ENCODE assay signal across 24 cellular contexts in genomic region chr6:42967228-42967627, GRCh38. TPM values are rescaled to one million over a fixed set of nuclear protein-coding genes. Genes with fewer than 3 reads are reported as not detected.
DNase-seq lines count a peak whose midpoint lies in the region; ATAC-seq, FAIRE-seq and TF ChIP-seq lines count a peak whose summit lies in the region.
"Had no signal": no experiment of that assay in that cellular context is flagged by ENCODE, and none has a peak within 500 bp of the region (broad histone marks: within the 10 kb centered on the region; RNA-seq: fewer than 3 reads in every experiment).

No MANE protein-coding gene starts in this region.

- H4K20me1 ChIP-seq in K562 (replicated peaks; ENCODE audit: control insufficient read depth, insufficient read depth, low read length), result no peaks in the 10 kb centered on the region
- H4K20me1 ChIP-seq in SK-N-SH (ENCODE audit: insufficient read depth), result no peaks in the 10 kb centered on the region

- H3K9me1 ChIP-seq in K562 (ENCODE audit: control insufficient read depth, insufficient read depth, low read length), result no peaks in the 10 kb centered on the region

- POLR2A ChIA-PET in K562 (lab: Yijun Ruan, JAX) (interaction anchor here (0.6 kb wide), 1 partner anchor 9 kb away, joined by 3 read pairs; no protein-coding TSS in a partner anchor), SK-N-SH (lab: Yijun Ruan, JAX) (no interaction called here), HEK293T (lab: Yijun Ruan, JAX) (interaction anchor here (4.6 kb wide), 1 partner anchor 12 kb away, joined by 21 read pairs; the partner anchor contains the start of gene PEX6)

- no peak for DNase-seq in HTR-8/SVneo (ENCODE audit: insufficient read length, low spot score)
- no peak for DNase-seq in K562 (ENCODE audit: extremely low read depth in 1 of 4, low spot score in 3 of 4)
- no peak for DNase-seq in left lobe of liver (ENCODE audit: low spot score)
- DNase-seq in progenitor cell of endocrine pancreas (ENCODE audit: low spot score, unreplicated experiment), result no peak
- DNase-seq in SK-N-SH, result no peak
- no peak for DNase-seq in GF-D8 (lab: John Stamatoyannopoulos, UW)
- DNase-seq in HEK293T (ENCODE audit: extremely low spot score), result no peak
- DNase-seq: 8988T; ACHN; BE2C; Caco-2; Calu3; CD4-positive, alpha-beta T cell; CD8-positive, alpha-beta T cell; DMS79 treated with DMSO at 0.1 percent for 48 hours had no signal

- ATAC-seq in K562 (no peak), left lobe of liver (peak; percentile 3), HG03135 (IDR thresholded peaks at IDR 0.05; ENCODE audit: unreplicated experiment) (no peak)
- ATAC-seq: CD8-positive, alpha-beta T cell; GM12878 had no signal

- peak overlapping the region; percentile 74 for H3K27ac Mint-ChIP-seq in progenitor cell of endocrine pancreas
- H3K27ac Mint-ChIP-seq: CD4-positive, alpha-beta T cell; CD8-positive, alpha-beta T cell had no signal

- H3K9me3 ChIP-seq in K562 (replicated peaks; ENCODE audit: control insufficient read depth, insufficient read depth, low read depth, low read length) (no peaks in the 10 kb centered on the region), SK-N-SH (no peaks in the 10 kb centered on the region)
- H3K9me3 ChIP-seq: BE2C; BLaER1 treated with 17β-estradiol and CSF1 and Interleukin-3, amounts not matched to agents 10 nM and 100 nM; Caco-2 had no signal

- TF ChIP-seq POLR2A in K562 (conservative IDR thresholded peaks at IDR 0.05), result no peak

- H3K27ac ChIP-seq in K562 (ENCODE audit: extremely low read depth, low read depth, low read length) (no peak overlapping the region), SK-N-SH (ENCODE audit: low read depth in 2 of 2, low read length in 1 of 2) (no peak overlapping the region)
- H3K27ac ChIP-seq: BLaER1 treated with 17β-estradiol and CSF1 and Interleukin-3, amounts not matched to agents 10 nM and 100 nM; C4-2B had no signal

- H3K4me2 ChIP-seq in K562 (ENCODE audit: insufficient read depth, low read length) (no peak overlapping the region), SK-N-SH (no peak overlapping the region)

- no peaks in the 10 kb centered on the region for H3K9me3 Mint-ChIP-seq in progenitor cell of endocrine pancreas (ENCODE audit: low read depth)
- H3K9me3 Mint-ChIP-seq: CD4-positive, alpha-beta T cell; CD8-positive, alpha-beta T cell had no signal

- H3K36me3 Mint-ChIP-seq in progenitor cell of endocrine pancreas (ENCODE audit: insufficient read depth), result peaks cover 6% of the 10 kb centered on the region

- H3K4me3 ChIP-seq in K562 (no peak overlapping the region), SK-N-SH (ENCODE audit: low read depth in 2 of 2, low read length in 1 of 2) (no peak overlapping the region)
- H3K4me3 ChIP-seq: BLaER1 treated with 17β-estradiol and CSF1 and Interleukin-3, amounts not matched to agents 10 nM and 100 nM; GM12878 had no signal

- no TSS peak for BruUV-seq in K562 (replicated peaks; lab: Mats Ljungman, UMichigan)

- H3K9ac ChIP-seq in K562 (ENCODE audit: insufficient read depth in 1 of 2, low read depth in 2 of 2, low read length in 2 of 2) (peak overlapping the region in 1 of 2 experiments; percentile 17; a peak in 1 of 4 replicates), SK-N-SH (no peak overlapping the region)

- TF ChIP-seq RAD21 in K562 (CRISPR knock-in tag; conservative IDR thresholded peaks at IDR 0.05 in 1 of 2, IDR thresholded peaks at IDR 0.05 in 1 of 2) (no peak), SK-N-SH (IDR thresholded peaks at IDR 0.05; ENCODE audit: low read length) (no peak)

- H3K79me2 ChIP-seq in K562 (ENCODE audit: control insufficient read depth, insufficient read depth, low read length) (no peaks in the 10 kb centered on the region), SK-N-SH (ENCODE audit: insufficient read depth) (no peaks in the 10 kb centered on the region)

- FAIRE-seq in HTR-8/SVneo (lab: Jason Lieb, UNC) (peak; percentile 58), K562 (lab: Jason Lieb, UNC) (no peak)
- FAIRE-seq: A204.1, D721Med, G401.6, GM12878, GM12892, GM18507 had no signal

- no peak overlapping the region for H2AFZ ChIP-seq in K562 (ENCODE audit: low read depth, low read length)
- H2AFZ ChIP-seq in SK-N-SH (ENCODE audit: low read depth), result no peak overlapping the region

- intact Hi-C loops in K562 (cut with micrococcal nuclease), result no loop called here

- no peak for TF ChIP-seq CTCF in K562 (IDR thresholded peaks at IDR 0.05 in 2 of 3, conservative IDR thresholded peaks at IDR 0.05 in 1 of 3; ENCODE audit: insufficient read depth in 2 of 3, low read depth in 1 of 3, low read length in 3 of 3)
- TF ChIP-seq CTCF in progenitor cell of endocrine pancreas (IDR thresholded peaks at IDR 0.05; ENCODE audit: unreplicated experiment), result no peak
- no peak for TF ChIP-seq CTCF in SK-N-SH (IDR thresholded peaks at IDR 0.05)

- CTCF ChIA-PET in K562 (lab: Yijun Ruan, JAX; ENCODE audit: low intra/inter-chr PET ratio), result no interaction called here
- CTCF ChIA-PET in SK-N-SH (lab: Yijun Ruan, JAX), result interaction anchor here (1.3 kb wide), 1 partner anchor 12 kb away, joined by 4 read pairs; the partner anchor contains the start of gene PEX6
- CTCF ChIA-PET in HEK293T (lab: Yijun Ruan, JAX), result interaction anchor here (0.6 kb wide), 1 partner anchor 1738 kb away, joined by 3 read pairs; no protein-coding TSS in a partner anchor

- no peaks in the 10 kb centered on the region for H3K9me2 ChIP-seq in SK-N-SH

- peaks cover 12 to 22% of the 10 kb centered on the region in 2 experiments for H3K4me1 ChIP-seq in K562 (replicated peaks in 1 of 2; ENCODE audit: control insufficient read depth in 2 of 2, insufficient read depth in 2 of 2, low read length in 2 of 2)
- peaks cover 0 to 9% of the 10 kb centered on the region in 2 experiments; a peak in 3 of 4 replicates for H3K4me1 ChIP-seq in SK-N-SH (ENCODE audit: control insufficient read depth in 1 of 2, insufficient read depth in 2 of 2, low read depth in 1 of 2, low read length in 1 of 2)
- H3K4me1 ChIP-seq: BE2C had no signal

- H3K36me3 ChIP-seq in K562 (ENCODE audit: control insufficient read depth, insufficient read depth, low read length) (peaks cover 55% of the 10 kb centered on the region; the same call in 2 of the 3 replicates), SK-N-SH (replicated peaks in 1 of 2; ENCODE audit: control insufficient read depth in 1 of 2, insufficient read depth in 2 of 2, low read length in 1 of 2) (peaks cover 0 to 41% of the 10 kb centered on the region in 2 experiments)

- peaks cover 6% of the 10 kb centered on the region for H3F3A ChIP-seq in SK-N-SH (replicated peaks; ENCODE audit: insufficient read depth)

- TF ChIP-seq EP300 in K562 (IDR thresholded peaks at IDR 0.05; ENCODE audit: low read length), result no peak
- no peak for TF ChIP-seq EP300 in SK-N-SH (IDR thresholded peaks at IDR 0.05; ENCODE audit: borderline replicate concordance in 1 of 2, low read depth in 1 of 2, low read length in 1 of 2)

- H3K4me1 Mint-ChIP-seq in progenitor cell of endocrine pancreas (ENCODE audit: low read depth), result no peaks in the 10 kb centered on the region

- in situ Hi-C loops in K562 (cut with MboI), result no loop called here

- H3K27me3 Mint-ChIP-seq in progenitor cell of endocrine pancreas, result peaks cover 3% of the 10 kb centered on the region
- H3K27me3 Mint-ChIP-seq: CD4-positive, alpha-beta T cell had no signal

- 85% methylated on average over 11 of the region's 11 CpGs for WGBS in K562 (ENCODE audit: insufficient coverage, low coverage, missing lambda C conversion rate)
- WGBS in SK-N-SH (ENCODE audit: low lambda C conversion rate), result 98% methylated on average over 11 of the region's 11 CpGs

- H3K4me3 Mint-ChIP-seq in progenitor cell of endocrine pancreas (ENCODE audit: low read depth), result no peak overlapping the region
- H3K4me3 Mint-ChIP-seq: CD4-positive, alpha-beta T cell; CD8-positive, alpha-beta T cell had no signal

- H3K27me3 ChIP-seq in K562 (ENCODE audit: control insufficient read depth in 2 of 2, insufficient read depth in 2 of 2, low read length in 2 of 2), result no peaks in the 10 kb centered on the region
- no peaks in the 10 kb centered on the region for H3K27me3 ChIP-seq in SK-N-SH (ENCODE audit: insufficient read depth)
- H3K27me3 ChIP-seq: BE2C had no signal

RNA-seq across cellular contexts. Expression of gene GNMT, which starts 6.7 kb away (rescaled TPM):
- 0.39 and 0.69 TPM in 2 replicates for total RNA-seq in K562 (2011; cell fraction: chromatin; rRNA removed; ENCODE audit: low replicate concordance)
- total RNA-seq in K562 (2011; cell fraction: nucleolus; rRNA removed), result not detected in 2 replicates
- total RNA-seq in K562 (2011; cell fraction: nucleoplasm; rRNA removed), result 0.37 TPM in 1 of 2 replicates, not detected in the other
- not detected in 2 replicates for total RNA-seq in K562 (2014; rRNA removed)
- not detected in 2 replicates for total RNA-seq in K562 (2014; rRNA removed; fragmentation: Illumina TruSeq; extraction: Trizol)
- total RNA-seq in K562 (2015; rRNA removed; fragmentation: Illumina TruSeq; extraction: Trizol), result not detected in 2 replicates
- 0.18 and 0.29 TPM in 2 replicates for total RNA-seq in K562 (2021)
- 0.11 and 0.19 TPM in 2 replicates for polyA plus RNA-seq in K562 (2011; rRNA removed)
- 0.09 and 0.22 TPM in 2 replicates for polyA plus RNA-seq in K562 (2011; cell fraction: cytosol; rRNA removed)
- polyA plus RNA-seq in K562 (2011; cell fraction: nucleus; rRNA removed), result 0.39 and 0.53 TPM in 2 replicates
- 0.14 and 0.51 TPM in 2 replicates for polyA plus RNA-seq in K562 (2012)
- 0.15 TPM in 1 of 2 replicates, not detected in the other for polyA plus RNA-seq in K562 (2014; fragmentation: Illumina TruSeq; extraction: Trizol)
- polyA plus RNA-seq in K562 (2014; fragmentation: Nextera tagmentation; extraction: Ambion mirVana), result not detected
- polyA plus RNA-seq in K562 (2014; rRNA removed), result not detected in 2 replicates
- not detected in 2 replicates for polyA minus RNA-seq in K562 (2011; rRNA and poly(A)+ RNA removed)
- polyA minus RNA-seq in K562 (2011; cell fraction: cytosol; rRNA and poly(A)+ RNA removed), result not detected in 2 replicates
- not detected in 2 replicates for polyA minus RNA-seq in K562 (2011; cell fraction: nucleus; rRNA and poly(A)+ RNA removed)
- 467 TPM for total RNA-seq in left lobe of liver
- total RNA-seq in progenitor cell of endocrine pancreas, result 1.3 and 1.7 TPM in 2 replicates
- polyA plus RNA-seq in SK-N-SH (2012; rRNA removed), result 1.4 and 2.0 TPM in 2 replicates
- polyA plus RNA-seq in SK-N-SH (2012; cell fraction: cytosol; rRNA removed), result 0.48 and 0.56 TPM in 2 replicates
- 11.9 and 12.7 TPM in 2 replicates for polyA plus RNA-seq in SK-N-SH (2012; cell fraction: nucleus; rRNA removed)
- total RNA-seq: Caco-2 had no signal

RNA-seq across cellular contexts. Expression of gene PEX6, which starts 11.8 kb away (rescaled TPM):
- 12.3 and 36.3 TPM in 2 replicates for total RNA-seq in K562 (2011; cell fraction: chromatin; rRNA removed; ENCODE audit: low replicate concordance)
- total RNA-seq in K562 (2011; cell fraction: nucleolus; rRNA removed), result 37.1 and 40.0 TPM in 2 replicates
- 16.3 and 18.7 TPM in 2 replicates for total RNA-seq in K562 (2011; cell fraction: nucleoplasm; rRNA removed)
- total RNA-seq in K562 (2014; rRNA removed), result 17.0 and 26.9 TPM in 2 replicates
- 3.4 and 5.7 TPM in 2 replicates for total RNA-seq in K562 (2014; rRNA removed; fragmentation: Illumina TruSeq; extraction: Trizol)
- total RNA-seq in K562 (2015; rRNA removed; fragmentation: Illumina TruSeq; extraction: Trizol), result 6.9 and 8.0 TPM in 2 replicates
- total RNA-seq in K562 (2021), result 20.8 and 24.3 TPM in 2 replicates
- 6.4 and 10.9 TPM in 2 replicates for polyA plus RNA-seq in K562 (2011; rRNA removed)
- 7.1 and 11.8 TPM in 2 replicates for polyA plus RNA-seq in K562 (2011; cell fraction: cytosol; rRNA removed)
- 39.8 and 55.5 TPM in 2 replicates for polyA plus RNA-seq in K562 (2011; cell fraction: nucleus; rRNA removed)
- 17.7 and 44.6 TPM in 2 replicates for polyA plus RNA-seq in K562 (2012)
- 9.6 and 10.6 TPM in 2 replicates for polyA plus RNA-seq in K562 (2014; fragmentation: Illumina TruSeq; extraction: Trizol)
- polyA plus RNA-seq in K562 (2014; fragmentation: Nextera tagmentation; extraction: Ambion mirVana), result under 1 TPM; 0.17 to 0.77 TPM
- 12.3 and 14.1 TPM in 2 replicates for polyA plus RNA-seq in K562 (2014; rRNA removed)
- 5.5 and 6.9 TPM in 2 replicates for polyA minus RNA-seq in K562 (2011; rRNA and poly(A)+ RNA removed)
- polyA minus RNA-seq in K562 (2011; cell fraction: cytosol; rRNA and poly(A)+ RNA removed), result 8.5 and 10.8 TPM in 2 replicates
- polyA minus RNA-seq in K562 (2011; cell fraction: nucleus; rRNA and poly(A)+ RNA removed), result 10.7 and 12.7 TPM in 2 replicates
- 25.4 TPM for total RNA-seq in left lobe of liver
- total RNA-seq in progenitor cell of endocrine pancreas, result 29.8 and 32.3 TPM in 2 replicates
- 12.5 and 15.3 TPM in 2 replicates for polyA plus RNA-seq in SK-N-SH (2012; rRNA removed)
- polyA plus RNA-seq in SK-N-SH (2012; cell fraction: cytosol; rRNA removed), result 5.2 and 8.4 TPM in 2 replicates
- polyA plus RNA-seq in SK-N-SH (2012; cell fraction: nucleus; rRNA removed), result 57.9 and 73.6 TPM in 2 replicates

RNA-seq across cellular contexts. Expression of gene PPP2R5D, which starts 17.1 kb away (rescaled TPM):
- 38.6 and 59.6 TPM in 2 replicates for total RNA-seq in K562 (2011; cell fraction: chromatin; rRNA removed; ENCODE audit: low replicate concordance)
- total RNA-seq in K562 (2011; cell fraction: nucleolus; rRNA removed), result 30.7 and 31.6 TPM in 2 replicates
- total RNA-seq in K562 (2011; cell fraction: nucleoplasm; rRNA removed), result 27.2 and 28.7 TPM in 2 replicates
- 45.2 and 50.5 TPM in 2 replicates for total RNA-seq in K562 (2014; rRNA removed)
- 35.3 and 36.3 TPM in 2 replicates for total RNA-seq in K562 (2014; rRNA removed; fragmentation: Illumina TruSeq; extraction: Trizol)
- 37.4 and 37.7 TPM in 2 replicates for total RNA-seq in K562 (2015; rRNA removed; fragmentation: Illumina TruSeq; extraction: Trizol)
- 45.3 and 45.5 TPM in 2 replicates for total RNA-seq in K562 (2021)
- polyA plus RNA-seq in K562 (2011; rRNA removed), result 55.5 and 63.3 TPM in 2 replicates
- polyA plus RNA-seq in K562 (2011; cell fraction: cytosol; rRNA removed), result 54.5 and 68.2 TPM in 2 replicates
- polyA plus RNA-seq in K562 (2011; cell fraction: nucleus; rRNA removed), result 67.6 and 72.7 TPM in 2 replicates
- polyA plus RNA-seq in K562 (2012), result 38.2 and 39.5 TPM in 2 replicates
- 68.8 and 96.1 TPM in 2 replicates for polyA plus RNA-seq in K562 (2014; fragmentation: Illumina TruSeq; extraction: Trizol)
- polyA plus RNA-seq in K562 (2014; fragmentation: Nextera tagmentation; extraction: Ambion mirVana), result 1 to 10 TPM; 1.3 to 1.9 TPM
- 36.6 and 38.4 TPM in 2 replicates for polyA plus RNA-seq in K562 (2014; rRNA removed)
- polyA minus RNA-seq in K562 (2011; rRNA and poly(A)+ RNA removed), result 68.3 and 79.2 TPM in 2 replicates
- polyA minus RNA-seq in K562 (2011; cell fraction: cytosol; rRNA and poly(A)+ RNA removed), result 33.3 and 34.8 TPM in 2 replicates
- 7.9 and 13.9 TPM in 2 replicates for polyA minus RNA-seq in K562 (2011; cell fraction: nucleus; rRNA and poly(A)+ RNA removed)
- 14.8 TPM for total RNA-seq in left lobe of liver
- total RNA-seq in progenitor cell of endocrine pancreas, result 52.2 and 53.6 TPM in 2 replicates
- 37.6 and 38.6 TPM in 2 replicates for polyA plus RNA-seq in SK-N-SH (2012; rRNA removed)
- polyA plus RNA-seq in SK-N-SH (2012; cell fraction: cytosol; rRNA removed), result 31.0 and 31.8 TPM in 2 replicates
- polyA plus RNA-seq in SK-N-SH (2012; cell fraction: nucleus; rRNA removed), result 58.5 and 70.9 TPM in 2 replicates

RNA-seq across cellular contexts. Expression of gene CNPY3, which starts 37.9 kb away (rescaled TPM):
- total RNA-seq in K562 (2011; cell fraction: chromatin; rRNA removed; ENCODE audit: low replicate concordance), result 18.3 and 44.9 TPM in 2 replicates
- total RNA-seq in K562 (2011; cell fraction: nucleolus; rRNA removed), result 45.9 and 49.0 TPM in 2 replicates
- total RNA-seq in K562 (2011; cell fraction: nucleoplasm; rRNA removed), result 33.3 and 38.0 TPM in 2 replicates
- 20.0 and 26.6 TPM in 2 replicates for total RNA-seq in K562 (2014; rRNA removed)
- 11.5 and 15.0 TPM in 2 replicates for total RNA-seq in K562 (2014; rRNA removed; fragmentation: Illumina TruSeq; extraction: Trizol)
- total RNA-seq in K562 (2015; rRNA removed; fragmentation: Illumina TruSeq; extraction: Trizol), result 23.5 and 24.6 TPM in 2 replicates
- 32.4 and 32.8 TPM in 2 replicates for total RNA-seq in K562 (2021)
- polyA plus RNA-seq in K562 (2011; rRNA removed), result 21.0 and 21.2 TPM in 2 replicates
- polyA plus RNA-seq in K562 (2011; cell fraction: cytosol; rRNA removed), result 21.0 and 26.7 TPM in 2 replicates
- 19.2 and 25.6 TPM in 2 replicates for polyA plus RNA-seq in K562 (2011; cell fraction: nucleus; rRNA removed)
- 29.2 and 58.6 TPM in 2 replicates for polyA plus RNA-seq in K562 (2012)
- 34.4 and 37.4 TPM in 2 replicates for polyA plus RNA-seq in K562 (2014; fragmentation: Illumina TruSeq; extraction: Trizol)
- 1 to 10 TPM; 2.4 to 3.9 TPM for polyA plus RNA-seq in K562 (2014; fragmentation: Nextera tagmentation; extraction: Ambion mirVana)
- polyA plus RNA-seq in K562 (2014; rRNA removed), result 27.0 and 30.5 TPM in 2 replicates
- 19.4 and 24.5 TPM in 2 replicates for polyA minus RNA-seq in K562 (2011; rRNA and poly(A)+ RNA removed)
- 10.2 and 11.7 TPM in 2 replicates for polyA minus RNA-seq in K562 (2011; cell fraction: cytosol; rRNA and poly(A)+ RNA removed)
- polyA minus RNA-seq in K562 (2011; cell fraction: nucleus; rRNA and poly(A)+ RNA removed), result 5.1 and 7.9 TPM in 2 replicates
- 50.3 TPM for total RNA-seq in left lobe of liver
- total RNA-seq in progenitor cell of endocrine pancreas, result 61.5 and 64.1 TPM in 2 replicates
- 59.2 and 77.5 TPM in 2 replicates for polyA plus RNA-seq in SK-N-SH (2012; rRNA removed)
- 50.5 and 59.8 TPM in 2 replicates for polyA plus RNA-seq in SK-N-SH (2012; cell fraction: cytosol; rRNA removed)
- 53.7 and 63.5 TPM in 2 replicates for polyA plus RNA-seq in SK-N-SH (2012; cell fraction: nucleus; rRNA removed)

RNA-seq across cellular contexts. Expression of gene MEA1, which starts 46.5 kb away (rescaled TPM):
- total RNA-seq in K562 (2011; cell fraction: chromatin; rRNA removed; ENCODE audit: low replicate concordance), result 15.3 and 36.8 TPM in 2 replicates
- 27.6 and 32.5 TPM in 2 replicates for total RNA-seq in K562 (2011; cell fraction: nucleolus; rRNA removed)
- 30.6 and 41.0 TPM in 2 replicates for total RNA-seq in K562 (2011; cell fraction: nucleoplasm; rRNA removed)
- total RNA-seq in K562 (2014; rRNA removed), result 120 and 154 TPM in 2 replicates
- 126 and 153 TPM in 2 replicates for total RNA-seq in K562 (2014; rRNA removed; fragmentation: Illumina TruSeq; extraction: Trizol)
- 201 and 209 TPM in 2 replicates for total RNA-seq in K562 (2015; rRNA removed; fragmentation: Illumina TruSeq; extraction: Trizol)
- total RNA-seq in K562 (2021), result 86.8 and 91.5 TPM in 2 replicates
- 119 and 138 TPM in 2 replicates for polyA plus RNA-seq in K562 (2011; rRNA removed)
- 111 and 124 TPM in 2 replicates for polyA plus RNA-seq in K562 (2011; cell fraction: cytosol; rRNA removed)
- 44.3 and 46.6 TPM in 2 replicates for polyA plus RNA-seq in K562 (2011; cell fraction: nucleus; rRNA removed)
- polyA plus RNA-seq in K562 (2012), result 119 and 152 TPM in 2 replicates
- 156 and 199 TPM in 2 replicates for polyA plus RNA-seq in K562 (2014; fragmentation: Illumina TruSeq; extraction: Trizol)
- polyA plus RNA-seq in K562 (2014; fragmentation: Nextera tagmentation; extraction: Ambion mirVana), result 100 to 1,000 TPM; 152 to 210 TPM
- 141 and 143 TPM in 2 replicates for polyA plus RNA-seq in K562 (2014; rRNA removed)
- polyA minus RNA-seq in K562 (2011; rRNA and poly(A)+ RNA removed), result 75.7 and 85.3 TPM in 2 replicates
- 24.2 and 36.6 TPM in 2 replicates for polyA minus RNA-seq in K562 (2011; cell fraction: cytosol; rRNA and poly(A)+ RNA removed)
- 12.1 and 21.3 TPM in 2 replicates for polyA minus RNA-seq in K562 (2011; cell fraction: nucleus; rRNA and poly(A)+ RNA removed)
- 20.2 TPM for total RNA-seq in left lobe of liver
- 64.0 and 68.4 TPM in 2 replicates for total RNA-seq in progenitor cell of endocrine pancreas
- polyA plus RNA-seq in SK-N-SH (2012; rRNA removed), result 160 and 171 TPM in 2 replicates
- polyA plus RNA-seq in SK-N-SH (2012; cell fraction: cytosol; rRNA removed), result 166 and 180 TPM in 2 replicates
- 43.4 and 49.5 TPM in 2 replicates for polyA plus RNA-seq in SK-N-SH (2012; cell fraction: nucleus; rRNA removed)

Comparison
In these comparisons a context has a peak if more than half of its experiments do, and no peak if none do; other contexts are left out.
1. RNA of gene GNMT, which starts 6.7 kb away (total RNA-seq): 467 TPM in left lobe of liver (single experiment); 1.3 to 1.7 TPM in progenitor cell of endocrine pancreas and 0.18 to 0.69 TPM in K562; every median in the first group is over 100 times any median in the second.